ENCODE assay signal across 11 cellular contexts in the genomic region with DNA sequence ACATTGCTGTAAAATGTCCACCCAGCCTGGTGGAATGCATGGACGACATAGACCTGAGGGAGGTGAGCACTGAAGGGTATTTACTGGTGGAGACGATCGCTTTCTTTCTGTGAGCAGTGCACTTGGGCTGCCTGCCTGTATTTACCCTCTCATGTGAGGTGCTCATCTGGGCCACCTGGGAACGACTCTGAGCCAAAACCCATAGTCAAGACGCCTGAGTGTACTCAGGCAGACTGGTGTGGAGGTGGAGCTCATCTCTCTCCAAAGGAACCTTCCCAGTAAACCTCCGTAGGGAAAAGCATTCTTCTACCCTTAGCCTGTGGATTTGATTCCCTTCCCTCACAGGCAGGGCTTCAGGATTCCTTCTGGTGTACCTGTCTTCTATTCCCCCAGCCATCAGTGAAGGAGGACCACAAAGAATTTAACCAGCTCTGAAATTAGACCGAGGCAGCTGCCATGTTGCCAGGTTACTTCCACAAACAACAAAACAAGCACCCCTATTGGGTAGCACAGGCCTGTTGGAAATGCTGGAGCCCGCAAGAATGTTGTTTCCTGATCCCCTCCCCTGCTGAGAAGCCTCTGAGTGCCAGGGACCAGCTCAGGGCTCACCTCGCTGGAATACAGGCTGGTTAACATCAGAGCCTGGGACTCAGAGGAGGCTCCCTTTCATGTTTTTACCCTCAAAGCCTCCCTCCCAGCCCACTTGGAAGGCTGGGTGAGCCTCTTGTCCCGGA. TPM values are rescaled to one million over a fixed set of nuclear protein-coding genes. Genes with fewer than 3 reads are reported as not detected.
DNase-seq lines count a peak whose midpoint lies in the region; ATAC-seq and TF ChIP-seq lines count a peak whose summit lies in the region.
"Had no signal": no experiment of that assay in that cellular context is flagged by ENCODE, and none has a peak within 500 bp of the region (broad histone marks: within the 10 kb centered on the region; RNA-seq: fewer than 3 reads in every experiment).

No MANE protein-coding gene starts in this region.

- DNase-seq in NT2/D1 (ENCODE audit: low read depth, low spot score) (peak; percentile 85), hepatocyte (ENCODE audit: low spot score) (peak; percentile 53), sciatic nerve (ENCODE audit: low spot score) (no peak), NCI-H524 (lab: John Stamatoyannopoulos, UW) (no peak)
- DNase-seq: Kasumi-1; stimulated activated CD4-positive, alpha-beta T cell treated with anti-CD3 and anti-CD28 coated beads, Interleukin-2, amount 100 ng/mL, for 24 hours had no signal

- intact Hi-C loops in sciatic nerve (cut with DNase I), result no loop called here

- H3K4me2 ChIP-seq in hepatocyte, result no peak overlapping the region

- H4K20me1 ChIP-seq in hepatocyte (ENCODE audit: insufficient read depth, poor library complexity, severe bottlenecking), result no peaks in the 10 kb centered on the region

- H3K27me3 ChIP-seq in HUES6 (ENCODE audit: control insufficient read depth, insufficient read depth, low read length) (no peaks in the 10 kb centered on the region), NT2/D1 (ENCODE audit: insufficient read depth, insufficient read length) (no peaks in the 10 kb centered on the region), hepatocyte (no peaks in the 10 kb centered on the region)

- ATAC-seq in sciatic nerve, result peak; percentile 12
- no peak for ATAC-seq in HG02623 (IDR thresholded peaks at IDR 0.05; ENCODE audit: unreplicated experiment)
- ATAC-seq in GM19397 (IDR thresholded peaks at IDR 0.05; ENCODE audit: unreplicated experiment), result no peak
- ATAC-seq in HG02885 (IDR thresholded peaks at IDR 0.05; ENCODE audit: poor library complexity, unreplicated experiment), result no peak

- peaks cover 46% of the 10 kb centered on the region for H3K4me1 ChIP-seq in HUES6 (ENCODE audit: control insufficient read depth, insufficient read depth, low read length)
- peaks cover 11% of the 10 kb centered on the region for H3K4me1 ChIP-seq in NT2/D1 (ENCODE audit: insufficient read depth, insufficient read length)
- H3K4me1 ChIP-seq in hepatocyte (ENCODE audit: insufficient read depth), result peaks cover 16% of the 10 kb centered on the region
- H3K4me1 ChIP-seq: HAP-1 had no signal

- H3K36me3 ChIP-seq in HUES6 (ENCODE audit: control insufficient read depth, insufficient read depth, low read length) (no peaks in the 10 kb centered on the region), NT2/D1 (ENCODE audit: insufficient read depth, insufficient read length, low read length) (peaks cover 16% of the 10 kb centered on the region), hepatocyte (replicated peaks; ENCODE audit: insufficient read depth, low read depth) (no peaks in the 10 kb centered on the region)
- H3K36me3 ChIP-seq: HAP-1 had no signal

- no peak for TF ChIP-seq CTCF in hepatocyte (IDR thresholded peaks at IDR 0.05; ENCODE audit: poor library complexity)

- peak overlapping the region; percentile 54 for H3K9ac ChIP-seq in HUES6 (ENCODE audit: low read length)
- no peak overlapping the region for H3K9ac ChIP-seq in NT2/D1 (ENCODE audit: insufficient read length, low read depth)

- peak overlapping the region; percentile 51; the same call in 1 of the 2 replicates for H3K27ac ChIP-seq in HUES6 (ENCODE audit: low read depth, low read length)
- H3K27ac ChIP-seq in hepatocyte, result no peak overlapping the region

- WGBS in hepatocyte (ENCODE audit: low lambda C conversion rate, missing lambda C conversion rate), result 68% methylated on average over 10 of the region's 10 CpGs

- H2AFZ ChIP-seq in hepatocyte, result no peak overlapping the region

- H3K4me3 ChIP-seq in HUES6 (ENCODE audit: low read depth, low read length) (peak overlapping the region; percentile 9; the same call in 1 of the 2 replicates), NT2/D1 (ENCODE audit: insufficient read length, low read depth) (no peak overlapping the region), hepatocyte (no peak overlapping the region)
- H3K4me3 ChIP-seq: HAP-1 had no signal

- H3K9me2 ChIP-seq in hepatocyte (replicated peaks; ENCODE audit: insufficient read depth), result no peaks in the 10 kb centered on the region

- H3K9me3 ChIP-seq in HUES6 (ENCODE audit: control insufficient read depth, insufficient read depth, low read depth, low read length) (no peaks in the 10 kb centered on the region), NT2/D1 (ENCODE audit: insufficient read depth, low read length) (no peaks in the 10 kb centered on the region), hepatocyte (ENCODE audit: low read depth) (no peaks in the 10 kb centered on the region)
- H3K9me3 ChIP-seq: HAP-1 had no signal

- no peaks in the 10 kb centered on the region for H3K79me2 ChIP-seq in hepatocyte

RNA-seq across cellular contexts. Expression of gene TXNDC2, which starts 47.5 kb away (rescaled TPM):
- total RNA-seq in hepatocyte (0.08 TPM in 1 of 2 replicates, not detected in the other), sciatic nerve (not detected)
- 0.41 TPM in 1 of 2 replicates, not detected in the other for polyA plus RNA-seq in hepatocyte

Comparison
In these comparisons a context has a peak if more than half of its experiments do, and no peak if none do; other contexts are left out.
1. DNase-seq: peak in NT2/D1 (single experiment) and hepatocyte (single experiment); none in sciatic nerve (single experiment) and NCI-H524 (0 of 2).